In the genomic region with DNA sequence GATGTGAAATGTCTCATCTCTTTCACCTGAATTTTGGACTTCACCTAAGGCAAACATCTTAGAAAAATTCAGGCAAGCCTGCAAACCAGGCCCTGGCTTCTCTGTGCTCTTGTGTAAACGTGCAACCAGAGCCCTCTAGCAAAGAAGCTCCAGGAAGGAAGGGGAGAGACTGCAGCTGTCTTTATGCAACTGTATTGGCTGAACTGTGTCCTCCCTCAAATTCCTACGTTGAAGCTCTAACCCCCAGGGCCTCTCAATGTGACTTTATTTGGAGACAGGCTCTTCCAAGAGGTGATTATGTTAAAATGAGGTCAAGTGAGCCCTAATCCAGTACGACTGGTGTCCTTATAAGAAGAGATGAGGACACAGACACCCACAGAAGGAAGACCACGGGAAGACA, we compare ENCODE assay signal across 11 cellular contexts.
A peak's percentile ranks its signal among the peaks of the same experiment; 100 is the strongest.
DNase-seq lines count a peak whose midpoint lies in the region; ATAC-seq and TF ChIP-seq lines count a peak whose summit lies in the region.
"Had no signal": no experiment of that assay in that cellular context is flagged by ENCODE, and none has a peak within 500 bp of the region (broad histone marks: within the 10 kb centered on the region; RNA-seq: fewer than 3 reads in every experiment).

No MANE protein-coding gene starts in this region.

- no peak for ATAC-seq in lung (ENCODE audit: insufficient read depth, low FRiP score)
- ATAC-seq: GM23338 had no signal

- H3K27ac ChIP-seq in ascending aorta (peak overlapping the region; percentile 39 to 61), lung (ENCODE audit: low read depth in 1 of 2, low read length in 1 of 2) (peak overlapping the region; percentile 62 to 83), thyroid gland (peak overlapping the region; percentile 31 to 78 (median 60))
- H3K27ac ChIP-seq: ovary had no signal

- TF ChIP-seq CTCF in ascending aorta (IDR thresholded peaks at IDR 0.05): no peak
- TF ChIP-seq CTCF in lung (IDR thresholded peaks at IDR 0.05; ENCODE audit: control extremely low read depth, extremely low read depth): no peak
- no peak for TF ChIP-seq CTCF in thyroid gland (IDR thresholded peaks at IDR 0.05)

- no peak for DNase-seq in activated T-cell treated with anti-CD3 and anti-CD28 coated beads, Interleukin-2, amount 50 U/mL, for 24 hours
- no peak for DNase-seq in activated T-cell treated with anti-CD3 and anti-CD28 coated beads for 4 hours
- DNase-seq in ascending aorta (ENCODE audit: low spot score in 2 of 2): no peak
- no peak for DNase-seq in lung (ENCODE audit: low spot score)
- peak in 1 of 2 donors; percentile 10 for DNase-seq in thyroid gland
- DNase-seq in activated CD4-positive, alpha-beta T cell treated with anti-CD3 and anti-CD28 coated beads, Interleukin-2, amount 10 ng/mL, durations not matched to agents 24 days and 14 days: no peak
- no peak for DNase-seq in activated CD4-positive, alpha-beta T cell treated with anti-CD3 and anti-CD28 coated beads, Interleukin-2, amount 50 U/mL, for 48 hours
- no peak for DNase-seq in posterior cingulate gyrus
- DNase-seq: NCI-H524, ovary had no signal

- H3K4me3 Mint-ChIP-seq in activated T-cell treated with anti-CD3 and anti-CD28 coated beads, Interleukin-2, amount 50 U/mL, for 24 hours: no peak overlapping the region
- H3K4me3 Mint-ChIP-seq in activated CD4-positive, alpha-beta T cell treated with anti-CD3 and anti-CD28 coated beads, Interleukin-2, amount 10 ng/mL, durations not matched to agents 24 days and 14 days: no peak overlapping the region
- H3K4me3 Mint-ChIP-seq: GM23338 had no signal

- peaks cover 67% of the 10 kb centered on the region for H3K36me3 Mint-ChIP-seq in activated T-cell treated with anti-CD3 and anti-CD28 coated beads, Interleukin-2, amount 50 U/mL, for 24 hours (ENCODE audit: low read depth)
- peaks cover 16% of the 10 kb centered on the region for H3K36me3 Mint-ChIP-seq in activated CD4-positive, alpha-beta T cell treated with anti-CD3 and anti-CD28 coated beads, Interleukin-2, amount 10 ng/mL, durations not matched to agents 24 days and 14 days (ENCODE audit: low read depth)

- H3K4me1 ChIP-seq in ascending aorta (peaks cover 15 to 65% of the 10 kb centered on the region in 2 donors), lung (ENCODE audit: control insufficient read depth in 2 of 2, insufficient read depth in 2 of 2, low read length in 2 of 2) (peaks cover 47 to 54% of the 10 kb centered on the region in 2 donors), thyroid gland (peaks cover 75 to 91% of the 10 kb centered on the region in 2 donors)

- H3K27me3 ChIP-seq in ascending aorta (no peaks in the 10 kb centered on the region), lung (ENCODE audit: control insufficient read depth, insufficient read depth) (no peaks in the 10 kb centered on the region), thyroid gland (no peaks in the 10 kb centered on the region)
- H3K27me3 ChIP-seq: ovary had no signal

- TF ChIP-seq POLR2A in thyroid gland (IDR thresholded peaks at IDR 0.05): no peak

- H3K27me3 Mint-ChIP-seq in activated T-cell treated with anti-CD3 and anti-CD28 coated beads, Interleukin-2, amount 50 U/mL, for 24 hours: no peaks in the 10 kb centered on the region
- H3K27me3 Mint-ChIP-seq in activated CD4-positive, alpha-beta T cell treated with anti-CD3 and anti-CD28 coated beads, Interleukin-2, amount 10 ng/mL, durations not matched to agents 24 days and 14 days: no peaks in the 10 kb centered on the region

- H3K27ac Mint-ChIP-seq in activated T-cell treated with anti-CD3 and anti-CD28 coated beads, Interleukin-2, amount 50 U/mL, for 24 hours: peak overlapping the region; percentile 80
- H3K27ac Mint-ChIP-seq in activated CD4-positive, alpha-beta T cell treated with anti-CD3 and anti-CD28 coated beads, Interleukin-2, amount 10 ng/mL, durations not matched to agents 24 days and 14 days: no peak overlapping the region

- no peaks in the 10 kb centered on the region for H3K9me3 Mint-ChIP-seq in activated T-cell treated with anti-CD3 and anti-CD28 coated beads, Interleukin-2, amount 50 U/mL, for 24 hours
- H3K9me3 Mint-ChIP-seq in activated CD4-positive, alpha-beta T cell treated with anti-CD3 and anti-CD28 coated beads, Interleukin-2, amount 10 ng/mL, durations not matched to agents 24 days and 14 days: no peaks in the 10 kb centered on the region
- H3K9me3 Mint-ChIP-seq: GM23338 had no signal

- H3K4me1 Mint-ChIP-seq in activated T-cell treated with anti-CD3 and anti-CD28 coated beads, Interleukin-2, amount 50 U/mL, for 24 hours (ENCODE audit: low read depth): peaks cover 84% of the 10 kb centered on the region
- peaks cover 48% of the 10 kb centered on the region for H3K4me1 Mint-ChIP-seq in activated CD4-positive, alpha-beta T cell treated with anti-CD3 and anti-CD28 coated beads, Interleukin-2, amount 10 ng/mL, durations not matched to agents 24 days and 14 days

- H3K4me3 ChIP-seq in ascending aorta (no peak overlapping the region), lung (no peak overlapping the region), thyroid gland (replicated peaks in 1 of 3) (no peak overlapping the region)
- H3K4me3 ChIP-seq: GM23338, ovary had no signal

- no peaks in the 10 kb centered on the region for H3K36me3 ChIP-seq in ascending aorta
- peaks cover 0 to 13% of the 10 kb centered on the region in 2 donors for H3K36me3 ChIP-seq in lung (ENCODE audit: control insufficient read depth in 2 of 2, insufficient read depth in 2 of 2, low read length in 2 of 2)
- no peaks in the 10 kb centered on the region for H3K36me3 ChIP-seq in thyroid gland
- H3K36me3 ChIP-seq: ovary had no signal

- 29 to 35% methylated on average over 4 of the region's 4 CpGs for WGBS in lung, 2 donors
- 26 to 39% methylated on average over 4 of the region's 4 CpGs for WGBS in thyroid gland, 2 donors

- H3K9me3 ChIP-seq in ascending aorta (no peaks in the 10 kb centered on the region), lung (ENCODE audit: control insufficient read depth in 2 of 2, insufficient read depth in 1 of 2, low read length in 1 of 2) (peaks cover 0 to 3% of the 10 kb centered on the region in 2 donors), thyroid gland (no peaks in the 10 kb centered on the region)
- H3K9me3 ChIP-seq: ovary had no signal

- intact Hi-C loops in ascending aorta (cut with DNase I): no loop called here
- intact Hi-C loops in thyroid gland (cut with DNase I): no loop called here
- intact Hi-C loops in activated CD4-positive, alpha-beta T cell treated with anti-CD3 and anti-CD28 coated beads, Interleukin-2, amount 10 ng/mL, durations not matched to agents 24 days and 14 days (cut with micrococcal nuclease): no loop called here
- intact Hi-C loops in posterior cingulate gyrus (cut with DNase I): no loop called here
